ENCODE assay signal across 17 cellular contexts in the genomic region with DNA sequence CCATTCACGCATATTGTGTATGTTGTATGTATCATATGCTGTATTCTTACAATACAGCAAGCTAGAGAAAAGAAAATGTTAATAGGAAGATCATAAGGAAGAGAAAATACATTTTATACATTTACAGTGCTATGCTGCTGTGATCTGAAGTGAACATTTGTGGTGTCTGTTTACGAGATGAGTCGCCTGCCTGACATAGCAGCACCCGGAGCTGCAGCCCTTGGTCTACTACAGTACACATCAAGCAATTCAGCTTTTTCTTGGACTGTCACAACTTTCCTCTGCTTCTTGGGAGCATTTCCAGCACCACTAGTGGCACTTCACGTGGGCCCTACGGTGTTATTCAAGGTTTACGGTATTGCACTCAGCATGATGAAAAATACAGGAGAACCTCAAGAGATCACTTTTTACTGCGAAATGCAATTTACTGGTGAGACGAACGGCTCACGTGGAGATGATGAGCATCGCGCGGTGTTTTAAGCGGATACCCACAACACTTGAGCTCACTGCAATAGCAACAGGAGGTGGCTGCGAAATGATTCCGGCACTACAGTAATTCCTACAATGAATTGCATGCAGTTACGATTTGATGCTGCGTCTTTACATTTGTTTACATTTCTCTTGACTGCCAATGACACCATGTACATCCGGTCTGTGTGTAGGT.
"Had no signal": no experiment of that assay in that cellular context is flagged by ENCODE, and none has a peak within 500 bp of the region (broad histone marks: within the 10 kb centered on the region; RNA-seq: fewer than 3 reads in every experiment).

No MANE protein-coding gene starts in this region.

- DNase-seq: activated CD4-positive, alpha-beta memory T cell treated with anti-CD3 and anti-CD28 coated beads for 36 hours; activated CD4-positive, alpha-beta T cell treated with anti-CD3 and anti-CD28 coated beads for 36 hours; activated effector memory CD4-positive, alpha-beta T cell treated with anti-CD3 and anti-CD28 coated beads, Interleukin-2, amount 50 U/mL, for 16 hours; activated T-cell treated with anti-CD3 and anti-CD28 coated beads, Interleukin-2, amount 50 U/mL, for 4 hours; adrenal gland; erythroblast; heart right ventricle; left colon; lower lobe of right lung; midbrain; psoas muscle; WERI-Rb-1 had no signal

- H3K4me1 ChIP-seq: adrenal gland, gastroesophageal sphincter, heart right ventricle, lower lobe of right lung, neural progenitor cell, psoas muscle, suprapubic skin had no signal

- H3K9me3 ChIP-seq: adrenal gland, gastroesophageal sphincter, heart right ventricle, lower lobe of right lung, psoas muscle, suprapubic skin had no signal

- H3K4me3 ChIP-seq: adrenal gland, cardiac muscle cell, gastroesophageal sphincter, heart right ventricle, lower lobe of right lung, neural progenitor cell, psoas muscle, suprapubic skin had no signal

- ATAC-seq: activated CD4-positive, alpha-beta T cell treated with anti-CD3 and anti-CD28 coated beads for 36 hours; activated T-cell treated with anti-CD3 and anti-CD28 coated beads, Interleukin-2, amount 50 U/mL, for 4 hours; gastroesophageal sphincter; heart right ventricle; lower lobe of right lung; psoas muscle; sciatic nerve had no signal

- H3K27ac ChIP-seq: adrenal gland, cardiac muscle cell, gastroesophageal sphincter, heart right ventricle, lower lobe of right lung, neural progenitor cell, psoas muscle, suprapubic skin, WERI-Rb-1 had no signal

- H3K27me3 ChIP-seq: adrenal gland, cardiac muscle cell, gastroesophageal sphincter, neural progenitor cell, suprapubic skin had no signal
